In the genomic region with DNA sequence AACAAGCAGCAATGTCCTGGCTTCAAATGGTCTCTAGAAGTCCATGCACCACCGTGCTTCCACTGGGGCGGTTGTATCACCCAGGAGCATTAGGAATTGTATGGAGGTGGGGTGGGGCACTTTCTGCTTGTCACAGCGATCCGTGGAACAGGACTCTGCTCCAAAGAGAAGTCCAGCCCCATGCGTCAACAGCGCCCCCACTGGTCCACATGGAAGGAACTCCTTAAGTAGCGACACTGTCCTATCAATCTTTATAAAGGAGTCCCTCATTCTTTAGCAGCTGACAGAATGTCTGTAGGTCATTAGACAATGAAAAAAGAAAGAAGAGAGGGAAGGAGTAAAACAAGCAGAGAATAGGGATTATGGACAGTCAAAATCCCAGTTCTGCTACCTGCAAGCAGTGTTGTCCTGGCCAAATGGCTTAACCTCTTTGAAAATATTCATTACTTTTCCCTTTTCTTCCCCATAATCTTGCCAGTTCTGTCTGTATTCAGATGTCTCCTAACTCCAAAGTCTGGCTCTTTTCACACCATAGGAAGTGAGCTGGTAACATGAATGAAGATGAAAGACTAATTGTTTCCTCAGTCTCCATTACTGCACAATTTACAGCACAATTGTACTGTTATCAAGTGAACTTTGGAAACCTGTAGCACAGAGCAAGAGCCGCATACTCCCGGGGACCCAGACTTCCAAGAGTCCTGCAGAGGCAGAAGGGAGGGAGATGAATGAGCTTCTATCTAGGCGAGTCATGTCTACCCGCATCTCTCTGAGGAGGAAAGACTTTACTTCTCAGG, we compare ENCODE assay signal across 8 cellular contexts. TPM values are rescaled to one million over a fixed set of nuclear protein-coding genes. Genes with fewer than 3 reads are reported as not detected.
DNase-seq lines count a peak whose midpoint lies in the region; ATAC-seq and TF ChIP-seq lines count a peak whose summit lies in the region.

No MANE protein-coding gene starts in this region.

- H3K36me3 ChIP-seq in RWPE2 (ENCODE audit: low read depth) (peaks cover 67% of the 10 kb centered on the region), osteoblast (ENCODE audit: insufficient read depth, low read length) (peaks cover 32% of the 10 kb centered on the region)

- H2AFZ ChIP-seq in osteoblast (ENCODE audit: low read length): no peak overlapping the region

- ATAC-seq in RWPE2 (ENCODE audit: low read depth) (no peak), esophagus mucosa (peak; percentile 42), HG02798 (IDR thresholded peaks at IDR 0.05; ENCODE audit: poor library complexity, unreplicated experiment) (no peak)

- H3K9me3 ChIP-seq in RWPE2 (ENCODE audit: severe bottlenecking): no peaks in the 10 kb centered on the region
- no peaks in the 10 kb centered on the region for H3K9me3 ChIP-seq in osteoblast (ENCODE audit: low read depth, low read length)

- no peak overlapping the region for H3K4me3 ChIP-seq in RWPE2 (ENCODE audit: severe bottlenecking)
- no peak overlapping the region for H3K4me3 ChIP-seq in osteoblast (ENCODE audit: insufficient read depth, low read length)

- H3K27me3 ChIP-seq in RWPE2 (ENCODE audit: insufficient read depth, poor library complexity, severe bottlenecking): no peaks in the 10 kb centered on the region
- no peaks in the 10 kb centered on the region for H3K27me3 ChIP-seq in osteoblast (ENCODE audit: insufficient read depth, low read length)

- peak; percentile 23 for TF ChIP-seq CTCF in RWPE2 (IDR thresholded peaks at IDR 0.05; ENCODE audit: poor library complexity, severe bottlenecking)
- TF ChIP-seq CTCF in osteoblast (IDR thresholded peaks at IDR 0.05; ENCODE audit: extremely low read depth, low read depth, low read length): peak; percentile 47

- H4K20me1 ChIP-seq in osteoblast (ENCODE audit: insufficient read depth, low read length): peaks cover 91% of the 10 kb centered on the region

- H3K4me2 ChIP-seq in osteoblast (ENCODE audit: insufficient read depth, low read length): peak overlapping the region; percentile 38

- peak overlapping the region; percentile 61 for H3K27ac ChIP-seq in RWPE2 (ENCODE audit: poor library complexity, severe bottlenecking)
- peak overlapping the region; percentile 52 for H3K27ac ChIP-seq in osteoblast (ENCODE audit: low read depth, low read length)

- DNase-seq in NCI-H2227 (lab: John Stamatoyannopoulos, UW; ENCODE audit: unreplicated experiment): peak; percentile 34
- DNase-seq in NCI-H2227 treated with DMSO at 0.1 percent for 48 hours (lab: John Stamatoyannopoulos, UW): no peak
- DNase-seq in RWPE2 (ENCODE audit: low spot score): no peak
- no peak for DNase-seq in osteoblast (ENCODE audit: insufficient read length, low spot score, missing footprints)
- no peak for DNase-seq in NCI-H187 (lab: John Stamatoyannopoulos, UW)
- no peak for DNase-seq in activated effector memory CD4-positive, alpha-beta T cell treated with Interleukin-2 at 50 U/mL for 16 hours

- peaks cover 100% of the 10 kb centered on the region for H3K79me2 ChIP-seq in osteoblast (ENCODE audit: insufficient read depth, low read length)

- H3K4me1 ChIP-seq in RWPE2 (ENCODE audit: insufficient read depth, poor library complexity, severe bottlenecking) (peaks cover 65% of the 10 kb centered on the region), osteoblast (ENCODE audit: insufficient read depth, low read length) (peaks cover 40% of the 10 kb centered on the region)

RNA-seq across cellular contexts. Expression of gene NFE2L2, which starts 9.9 kb away (rescaled TPM):
- total RNA-seq in esophagus mucosa: 179 TPM
- total RNA-seq in osteoblast: 84.3 and 91.9 TPM in 2 replicates

RNA-seq across cellular contexts. Expression of gene HNRNPA3, which starts 42.0 kb away (rescaled TPM):
- total RNA-seq in esophagus mucosa (142 TPM), osteoblast (19.7 and 21.4 TPM in 2 replicates)
